In the genomic region with DNA sequence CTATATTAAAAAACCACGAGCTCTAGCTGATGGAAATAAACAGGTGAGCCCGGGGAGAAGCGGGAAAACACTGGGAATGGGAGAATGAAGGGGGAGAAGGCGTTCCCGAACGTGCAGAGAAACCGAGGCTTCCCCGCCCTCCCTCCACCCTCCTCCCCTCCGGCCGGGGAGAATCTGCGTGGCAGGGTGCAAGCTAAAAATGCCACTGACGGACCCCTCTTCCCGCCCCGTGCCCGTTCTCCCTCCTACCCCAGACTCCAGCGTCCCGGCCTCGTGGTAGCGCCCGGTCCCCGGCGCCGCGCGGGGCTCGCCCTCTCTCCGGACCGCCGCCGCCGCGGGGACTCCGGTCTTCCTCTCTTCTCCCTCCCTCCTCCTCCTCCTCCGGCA, we compare ENCODE assay signal across 8 cellular contexts.
DNase-seq lines count a peak whose midpoint lies in the region; ATAC-seq, FAIRE-seq and TF ChIP-seq lines count a peak whose summit lies in the region.

No MANE protein-coding gene starts in this region.

- no peaks in the 10 kb centered on the region for H3K27me3 ChIP-seq in HUES64 (ENCODE audit: insufficient read depth, low read length)
- H3K27me3 ChIP-seq in breast epithelium, result no peaks in the 10 kb centered on the region
- no peaks in the 10 kb centered on the region for H3K27me3 ChIP-seq in mesendoderm (ENCODE audit: insufficient read depth, low read length, poor library complexity)
- no peaks in the 10 kb centered on the region for H3K27me3 ChIP-seq in aorta (ENCODE audit: control insufficient read depth in 1 of 2, insufficient read depth in 2 of 2, low read length in 1 of 2)

- H2BK15ac ChIP-seq in mesendoderm (replicated peaks; ENCODE audit: low read depth), result peak overlapping the region; percentile 37

- H3K4me2 ChIP-seq in mesendoderm (ENCODE audit: low read length), result peak overlapping the region; percentile 65

- H4K5ac ChIP-seq in mesendoderm (ENCODE audit: low read length), result no peak overlapping the region

- peak; percentile 30 for ATAC-seq in GM18502 (IDR thresholded peaks at IDR 0.05; ENCODE audit: poor library complexity, unreplicated experiment)
- no peak for ATAC-seq in aorta (ENCODE audit: low FRiP score)

- H3K56ac ChIP-seq in mesendoderm (ENCODE audit: low read length), result peak overlapping the region; percentile 97

- TF ChIP-seq POLR2A in breast epithelium (IDR thresholded peaks at IDR 0.05) (no peak), H54 (IDR thresholded peaks at IDR 0.05; ENCODE audit: low read depth, low read length) (no peak)

- DNase-seq in breast epithelium (ENCODE audit: low spot score in 2 of 2), result peak in 1 of 2 donors; percentile 39
- DNase-seq in mesendoderm, result no peak
- no peak for DNase-seq in aorta
- DNase-seq in activated effector memory CD4-positive, alpha-beta T cell treated with Interleukin-2 at 50 U/mL for 16 hours, result no peak
- DNase-seq in head of caudate nucleus, result no peak
- no peak for DNase-seq in H54 (ENCODE audit: insufficient read length, low spot score)

- H3K79me1 ChIP-seq in mesendoderm (ENCODE audit: low read length), result no peaks in the 10 kb centered on the region

- no peak overlapping the region for H4K8ac ChIP-seq in mesendoderm (ENCODE audit: low read depth, low read length)

- peak overlapping the region; percentile 61 for H3K18ac ChIP-seq in mesendoderm (ENCODE audit: low read length)

- no peak overlapping the region for H3K23ac ChIP-seq in mesendoderm (ENCODE audit: low read length)

- no peak overlapping the region for H2BK5ac ChIP-seq in mesendoderm (ENCODE audit: low read length)

- H2BK120ac ChIP-seq in mesendoderm (ENCODE audit: low read depth, low read length), result no peak overlapping the region

- H3K36me3 ChIP-seq in HUES64 (ENCODE audit: insufficient read depth, low read length), result peaks cover 5% of the 10 kb centered on the region; the same call in 1 of the 2 replicates
- no peaks in the 10 kb centered on the region for H3K36me3 ChIP-seq in breast epithelium
- no peaks in the 10 kb centered on the region for H3K36me3 ChIP-seq in mesendoderm (ENCODE audit: control insufficient read depth, insufficient read depth, low read length)
- H3K36me3 ChIP-seq in aorta (ENCODE audit: control insufficient read depth in 1 of 2, insufficient read depth in 2 of 2, low read length in 1 of 2), result no peaks in the 10 kb centered on the region

- under 1% methylated on average over 27 of the region's 34 CpGs for WGBS in HUES64
- no CpG with 5 or more reads among the region's 34 CpGs for WGBS in mesendoderm (ENCODE audit: extremely low coverage, insufficient coverage, low lambda C conversion rate)
- WGBS in aorta, 2 donors, result 0 to 1% methylated on average over 27 to 34 of the region's 34 CpGs

- H3K4me3 ChIP-seq in HUES64 (ENCODE audit: low read length), result peak overlapping the region; percentile 96
- H3K4me3 ChIP-seq in breast epithelium, result peak overlapping the region; percentile 87 to 97 (median 93)
- peak overlapping the region; percentile 8 for H3K4me3 ChIP-seq in mesendoderm (ENCODE audit: low read length)
- H3K4me3 ChIP-seq in aorta (ENCODE audit: low read length in 2 of 2), result peak overlapping the region; percentile 78 to 100

- H3K9me3 ChIP-seq in HUES64 (ENCODE audit: insufficient read depth, low read depth, low read length) (no peaks in the 10 kb centered on the region), breast epithelium (no peaks in the 10 kb centered on the region), aorta (ENCODE audit: control insufficient read depth, low read length) (no peaks in the 10 kb centered on the region)

- no peak overlapping the region for H3K4ac ChIP-seq in mesendoderm (ENCODE audit: low read depth, low read length)

- H3K27ac ChIP-seq in HUES64 (ENCODE audit: low read depth, low read length) (peak overlapping the region; percentile 95), breast epithelium (peak overlapping the region; percentile 99 to 100), mesendoderm (ENCODE audit: low read depth, low read length) (peak overlapping the region; percentile 74), aorta (ENCODE audit: low read depth in 1 of 2, low read length in 2 of 2) (peak overlapping the region; percentile 12 to 95)

- peak overlapping the region; percentile 97 for H3K9ac ChIP-seq in HUES64 (ENCODE audit: low read depth, low read length)
- peak overlapping the region; percentile 86 for H3K9ac ChIP-seq in mesendoderm (ENCODE audit: low read length)

- no peak for TF ChIP-seq CTCF in breast epithelium (IDR thresholded peaks at IDR 0.05)

- intact Hi-C loops in breast epithelium (cut with DNase I; ENCODE audit: low total_unique reads) (no loop called here), aorta (cut with DNase I) (loop anchor here (2.0 to 10.0 kb wide), 6 partner anchors 64 to 618 kb away; a partner anchor contains a TSS), head of caudate nucleus (cut with DNase I) (loop anchor here (10.0 kb wide), 1 partner anchor 102 kb away; a partner anchor contains a TSS)

- H3K4me1 ChIP-seq in HUES64 (ENCODE audit: insufficient read depth, low read length) (peaks cover 26% of the 10 kb centered on the region), breast epithelium (peaks cover 0 to 15% of the 10 kb centered on the region in 2 donors), mesendoderm (ENCODE audit: control insufficient read depth, low read depth, low read length) (peaks cover 2% of the 10 kb centered on the region), aorta (ENCODE audit: control insufficient read depth in 1 of 2, insufficient read depth in 2 of 2, low read length in 2 of 2) (peaks cover 0 to 4% of the 10 kb centered on the region in 2 donors)

- no peak overlapping the region for H2AK5ac ChIP-seq in mesendoderm (ENCODE audit: low read length)

- peaks cover 10% of the 10 kb centered on the region for H3K79me2 ChIP-seq in mesendoderm (ENCODE audit: control insufficient read depth, insufficient read depth, low read length)

- no peak for FAIRE-seq in H54 (lab: Jason Lieb, UNC)

Comparison
In these comparisons a context has a peak if more than half of its experiments do, and no peak if none do; other contexts are left out.
1. H3K4me3 ChIP-seq: peak in every context shown above with its lines; median percentile 96 in HUES64; 93 in breast epithelium; 89 in aorta; 8 in mesendoderm.